8 cellular contexts compared by ENCODE assay signal in genomic region chr7:90262438-90262837, GRCh38.
DNase-seq lines count a peak whose midpoint lies in the region; ATAC-seq, FAIRE-seq and TF ChIP-seq lines count a peak whose summit lies in the region.

No MANE protein-coding gene starts in this region.

- ATAC-seq in GM21528 (IDR thresholded peaks at IDR 0.05; ENCODE audit: low FRiP score, unreplicated experiment) (peak; percentile 80), HG03139 (IDR thresholded peaks at IDR 0.05; ENCODE audit: unreplicated experiment) (no peak)

- TF ChIP-seq CTCF in LNCaP clone FGC (IDR thresholded peaks at IDR 0.05; ENCODE audit: control insufficient read depth, extremely low read depth, insufficient read depth), result peak; percentile 45; the same call in 1 of the 2 replicates

- H3K4me3 ChIP-seq in LNCaP clone FGC (ENCODE audit: low read depth, low read length), result no peak overlapping the region

- FAIRE-seq in G401.6 (lab: Jason Lieb, UNC) (peak; percentile 95), TTC549 (lab: Jason Lieb, UNC) (peak; percentile 97)

- DNase-seq in LNCaP clone FGC (ENCODE audit: low read depth) (no peak), iPS-NIHi11 (ENCODE audit: low spot score) (peak; percentile 19), globus pallidus (ENCODE audit: low spot score) (no peak), NCI-H1436 treated with DMSO at 0.1 percent for 48 hours (lab: John Stamatoyannopoulos, UW) (no peak)
